Comparison of ENCODE assay signal across 8 cellular contexts in the genomic region with DNA sequence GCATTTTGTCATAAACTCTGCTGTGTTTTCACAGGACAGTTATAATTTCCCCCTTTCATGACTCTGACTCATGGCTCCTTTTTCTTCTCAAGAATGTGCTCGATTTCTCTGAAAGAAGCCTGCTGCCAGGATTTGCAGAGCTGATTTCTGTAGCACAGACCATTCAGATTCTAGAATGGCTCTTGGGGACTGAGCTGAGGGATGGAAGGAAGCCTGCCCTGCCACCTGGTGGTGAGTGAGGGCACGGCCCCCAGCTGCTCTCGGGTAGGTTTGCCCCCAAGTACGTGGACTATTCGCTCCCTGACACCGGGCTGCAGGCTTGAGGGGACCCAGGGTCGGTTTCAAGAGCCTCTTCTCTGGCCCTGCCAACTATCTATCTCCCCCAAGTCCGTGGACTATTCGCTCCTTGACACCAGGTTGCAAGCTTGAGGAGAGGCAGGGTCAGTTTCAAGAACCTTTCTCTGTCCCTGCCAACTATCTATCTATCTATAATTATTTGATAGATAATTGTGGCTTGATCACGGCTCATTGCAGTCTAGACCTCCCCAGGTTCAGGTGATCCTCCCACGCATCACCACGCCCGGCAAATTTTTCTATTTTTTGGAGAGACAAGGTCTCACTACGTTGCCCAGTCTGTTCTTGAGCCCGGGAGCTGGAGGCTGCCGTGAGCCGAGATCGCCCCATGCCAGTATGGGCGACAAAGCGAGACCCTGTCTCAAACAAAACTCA. TPM values are rescaled to one million over a fixed set of nuclear protein-coding genes. Genes with fewer than 3 reads are reported as not detected.
DNase-seq lines count a peak whose midpoint lies in the region; ATAC-seq and TF ChIP-seq lines count a peak whose summit lies in the region.

No MANE protein-coding gene starts in this region.

- POLR2A ChIA-PET in activated CD4-positive, alpha-beta T cell treated with anti-CD3 and anti-CD28 coated beads for 36 hours (lab: Charles Lee) = interaction anchor here (0.6 to 1.5 kb wide), 4 partner anchors 9 to 104 kb away, joined by 3 to 8 read pairs (median 6); a partner anchor contains a TSS

- H3K27me3 Mint-ChIP-seq in activated CD4-positive, alpha-beta T cell treated with anti-CD3 and anti-CD28 coated beads for 36 hours = peaks cover 7% of the 10 kb centered on the region
- peaks cover 14% of the 10 kb centered on the region for H3K27me3 Mint-ChIP-seq in chondrocyte (ENCODE audit: low read depth)

- no peak overlapping the region for H3K27ac ChIP-seq in right lobe of liver

- H3K9me3 ChIP-seq in right lobe of liver = no peaks in the 10 kb centered on the region

- H3K27ac Mint-ChIP-seq in activated CD4-positive, alpha-beta T cell treated with anti-CD3 and anti-CD28 coated beads for 36 hours = no peak overlapping the region
- H3K27ac Mint-ChIP-seq in chondrocyte (ENCODE audit: unreplicated experiment) = peak overlapping the region; percentile 84

- ATAC-seq in GM19328 (IDR thresholded peaks at IDR 0.05; ENCODE audit: unreplicated experiment) (peak; percentile 60), HG03432 (IDR thresholded peaks at IDR 0.05; ENCODE audit: unreplicated experiment) (peak; percentile 66), right lobe of liver (peak; percentile 63 to 74 (median 72))
- ATAC-seq in activated CD4-positive, alpha-beta T cell treated with anti-CD3 and anti-CD28 coated beads for 36 hours = peak; percentile 79

- TF ChIP-seq CTCF in chondrocyte (IDR thresholded peaks at IDR 0.05) (peak; percentile 95), right lobe of liver (IDR thresholded peaks at IDR 0.05) (peak; percentile 75 to 93 (median 91))

- intact Hi-C loops in activated CD4-positive, alpha-beta T cell treated with anti-CD3 and anti-CD28 coated beads for 36 hours (cut with DNase I, micrococcal nuclease) = loop anchor here (1.0 to 10.0 kb wide), 3 partner anchors 36 to 1622 kb away; a partner anchor contains a TSS
- intact Hi-C loops in right lobe of liver (cut with DNase I) = no loop called here

- H3K4me1 ChIP-seq in right lobe of liver = no peaks in the 10 kb centered on the region

- H3K9me3 Mint-ChIP-seq in activated CD4-positive, alpha-beta T cell treated with anti-CD3 and anti-CD28 coated beads for 36 hours (ENCODE audit: low read depth) = no peaks in the 10 kb centered on the region
- H3K9me3 Mint-ChIP-seq in chondrocyte (ENCODE audit: low read depth) = no peaks in the 10 kb centered on the region

- 72% methylated on average over 13 of the region's 20 CpGs for WGBS in right lobe of liver (ENCODE audit: insufficient coverage, low coverage, low lambda C conversion rate, missing lambda C conversion rate)

- DNase-seq in C1 segment of cervical spinal cord (lab: John Stamatoyannopoulos, UW) = peak in 11 of 14 donors; percentile 5 to 42 (median 25)
- peak; percentile 33 to 67 for DNase-seq in NCI-H524 (lab: John Stamatoyannopoulos, UW)
- DNase-seq in activated CD4-positive, alpha-beta T cell treated with anti-CD3 and anti-CD28 coated beads for 36 hours = peak; percentile 89
- peak; percentile 64 for DNase-seq in chondrocyte (ENCODE audit: low spot score)
- peak; percentile 62 to 67 (median 67) for DNase-seq in right lobe of liver
- DNase-seq in stimulated activated CD4-positive, alpha-beta T cell treated with anti-CD3 and anti-CD28 coated beads, TNF-alpha, amount 100 ng/mL, for 24 hours (ENCODE audit: low read depth in 3 of 3) = peak; percentile 42 to 67 (median 56)

- peaks cover 32% of the 10 kb centered on the region for H3K4me1 Mint-ChIP-seq in activated CD4-positive, alpha-beta T cell treated with anti-CD3 and anti-CD28 coated beads for 36 hours
- peaks cover 44% of the 10 kb centered on the region for H3K4me1 Mint-ChIP-seq in chondrocyte (ENCODE audit: low read depth)

- no peak for TF ChIP-seq POLR2A in right lobe of liver (IDR thresholded peaks at IDR 0.05)

- CTCF ChIA-PET in activated CD4-positive, alpha-beta T cell treated with anti-CD3 and anti-CD28 coated beads for 36 hours (lab: Charles Lee) = interaction anchor here (0.6 to 3.2 kb wide), 33 partner anchors 8 to 1978 kb away, joined by 3 to 37 read pairs (median 4); a partner anchor contains a TSS

- no peak overlapping the region for H3K4me3 ChIP-seq in right lobe of liver

- peaks cover 2% of the 10 kb centered on the region for H3K36me3 Mint-ChIP-seq in activated CD4-positive, alpha-beta T cell treated with anti-CD3 and anti-CD28 coated beads for 36 hours (ENCODE audit: low read depth)
- H3K36me3 Mint-ChIP-seq in chondrocyte (ENCODE audit: low read depth) = no peaks in the 10 kb centered on the region

- H3K36me3 ChIP-seq in right lobe of liver = no peaks in the 10 kb centered on the region

- no peaks in the 10 kb centered on the region for H3K27me3 ChIP-seq in right lobe of liver

- no peak overlapping the region for H3K4me3 Mint-ChIP-seq in activated CD4-positive, alpha-beta T cell treated with anti-CD3 and anti-CD28 coated beads for 36 hours
- peak overlapping the region; percentile 19 for H3K4me3 Mint-ChIP-seq in chondrocyte (ENCODE audit: unreplicated experiment)

RNA-seq across cellular contexts. Expression of a gene that starts 1.4 kb away (rescaled TPM):
- total RNA-seq in activated CD4-positive, alpha-beta T cell treated with anti-CD3 and anti-CD28 coated beads for 36 hours = 10 to 100 TPM; 47.0 to 50.5 TPM
- 10.0 to 12.6 TPM (median 11.7 TPM) in 3 replicates for total RNA-seq in chondrocyte
- 10 to 100 TPM in 3 of 6 experiments, 1 to 10 TPM in 3; 5.3 to 12.2 (median 9.4) TPM for total RNA-seq in right lobe of liver

RNA-seq across cellular contexts. Expression of a gene that starts 10.2 kb away (rescaled TPM):
- total RNA-seq in activated CD4-positive, alpha-beta T cell treated with anti-CD3 and anti-CD28 coated beads for 36 hours = not detected
- total RNA-seq in chondrocyte (not detected in 3 replicates), right lobe of liver (not detected)

RNA-seq across cellular contexts. Expression of a gene that starts 20.4 kb away (rescaled TPM):
- 10 to 100 TPM; 11.8 to 12.1 TPM for total RNA-seq in activated CD4-positive, alpha-beta T cell treated with anti-CD3 and anti-CD28 coated beads for 36 hours
- total RNA-seq in chondrocyte (21.7 to 32.4 TPM (median 23.0 TPM) in 3 replicates), right lobe of liver (10 to 100 TPM; 17.8 to 26.1 (median 22.5) TPM)

RNA-seq across cellular contexts. Expression of a gene that starts 21.5 kb away (rescaled TPM):
- total RNA-seq in activated CD4-positive, alpha-beta T cell treated with anti-CD3 and anti-CD28 coated beads for 36 hours = 100 to 1,000 TPM; 637 to 774 TPM
- total RNA-seq in chondrocyte (182 to 214 TPM (median 192 TPM) in 3 replicates), right lobe of liver (100 to 1,000 TPM in 3 of 6 experiments, 10 to 100 TPM in 3; 83.5 to 131 (median 99.4) TPM)

Comparison
In these comparisons a context has a peak if more than half of its experiments do, and no peak if none do; other contexts are left out.
1. DNase-seq: peak in every context shown above with its lines; median percentile 89 in activated CD4-positive, alpha-beta T cell treated with anti-CD3 and anti-CD28 coated beads for 36 hours; 67 in right lobe of liver; 64 in chondrocyte; 56 in stimulated activated CD4-positive, alpha-beta T cell treated with anti-CD3 and anti-CD28 coated beads, TNF-alpha, amount 100 ng/mL, for 24 hours; 50 in NCI-H524; 25 in C1 segment of cervical spinal cord.
2. intact Hi-C loops: an anchor here in activated CD4-positive, alpha-beta T cell treated with anti-CD3 and anti-CD28 coated beads for 36 hours (1.0 to 10.0 kb wide); none called in right lobe of liver.